In the genomic region with DNA sequence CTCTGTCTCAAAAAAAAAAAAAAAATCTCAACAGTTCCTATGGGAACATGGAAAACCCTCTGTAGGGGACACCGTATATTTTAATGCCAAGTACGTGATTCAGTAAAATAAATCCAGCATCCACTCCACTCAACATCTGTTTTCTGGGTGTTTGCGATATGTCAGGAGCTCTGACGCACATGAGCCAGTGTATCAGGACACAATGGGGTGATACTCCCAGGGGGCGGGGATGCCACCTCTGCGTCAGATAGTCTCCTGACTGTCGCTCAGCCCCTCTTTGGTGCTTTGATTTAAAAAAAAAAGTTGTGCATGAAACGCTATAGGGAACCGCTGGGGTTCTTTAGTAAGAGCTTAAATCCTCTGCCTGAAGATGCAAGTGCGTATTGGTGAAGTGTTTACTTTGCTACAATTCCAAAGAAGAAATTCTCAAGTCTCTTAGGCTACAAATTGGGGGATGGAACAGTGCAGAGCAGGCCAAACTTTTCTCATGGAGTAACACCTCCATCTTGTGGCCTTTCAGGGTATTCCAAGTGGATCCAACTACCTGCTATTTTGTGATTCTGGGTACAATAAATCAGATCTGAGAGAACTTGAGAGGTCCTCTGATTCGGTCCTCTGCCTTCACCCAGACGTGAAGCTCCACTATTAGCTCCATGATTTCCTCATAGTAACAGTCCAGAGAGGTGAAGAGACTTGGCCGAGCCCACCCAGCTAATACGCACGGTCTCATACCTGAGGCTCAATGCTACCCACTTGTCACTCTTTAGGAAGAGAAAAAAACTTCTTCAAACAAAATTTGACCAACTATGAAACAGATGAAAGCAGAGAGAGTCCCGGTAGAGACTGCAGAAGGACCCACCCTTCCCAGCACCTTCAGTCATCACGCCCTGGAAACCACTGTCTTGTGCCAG, we compare ENCODE assay signal across 10 cellular contexts. TPM values are rescaled to one million over a fixed set of nuclear protein-coding genes. Genes with fewer than 3 reads are reported as not detected.
DNase-seq lines count a peak whose midpoint lies in the region; ATAC-seq and TF ChIP-seq lines count a peak whose summit lies in the region.
"Had no signal": no experiment of that assay in that cellular context is flagged by ENCODE, and none has a peak within 500 bp of the region (broad histone marks: within the 10 kb centered on the region; RNA-seq: fewer than 3 reads in every experiment).

No MANE protein-coding gene starts in this region.

- TF ChIP-seq POLR2A in breast epithelium (IDR thresholded peaks at IDR 0.05), result no peak

- H3K27me3 Mint-ChIP-seq in Calu3 (ENCODE audit: unreplicated experiment), result no peaks in the 10 kb centered on the region
- H3K27me3 Mint-ChIP-seq in T-helper 2 cell treated with Interferon-gamma antibody and Interleukin-4, amounts not matched to agents 5 μg/mL and 100 μg/mL, for 36 hours (ENCODE audit: low read depth), result no peaks in the 10 kb centered on the region

- peaks cover 7% of the 10 kb centered on the region for H3K36me3 Mint-ChIP-seq in Calu3 (ENCODE audit: insufficient read depth, unreplicated experiment)
- H3K36me3 Mint-ChIP-seq in T-helper 2 cell treated with Interferon-gamma antibody and Interleukin-4, amounts not matched to agents 5 μg/mL and 100 μg/mL, for 36 hours (ENCODE audit: low read depth), result no peaks in the 10 kb centered on the region
- H3K36me3 Mint-ChIP-seq: natural killer cell treated with Interleukin-12 subunit alpha and Interleukin-12 subunit beta and Interleukin-15 and Interleukin-18, amount 100 ng/mL, for 72 hours had no signal

- peaks cover 34% of the 10 kb centered on the region for H3K4me1 Mint-ChIP-seq in Calu3 (ENCODE audit: low read depth, unreplicated experiment)
- no peaks in the 10 kb centered on the region for H3K4me1 Mint-ChIP-seq in T-helper 2 cell treated with Interferon-gamma antibody and Interleukin-4, amounts not matched to agents 5 μg/mL and 100 μg/mL, for 36 hours (ENCODE audit: low read depth)

- in situ Hi-C loops in HAP-1 (cut with MboI; ENCODE audit: low sequenced_read_pairs), result no loop called here

- H3K4me3 ChIP-seq in HAP-1, result no peak overlapping the region
- H3K4me3 ChIP-seq in breast epithelium, result no peak overlapping the region
- no peak overlapping the region for H3K4me3 ChIP-seq in tibial artery

- H3K27ac ChIP-seq in breast epithelium, result no peak overlapping the region
- H3K27ac ChIP-seq in tibial artery, result no peak overlapping the region

- no peak overlapping the region for H3K4me3 Mint-ChIP-seq in Calu3 (ENCODE audit: low read depth, unreplicated experiment)
- no peak overlapping the region for H3K4me3 Mint-ChIP-seq in T-helper 2 cell treated with Interferon-gamma antibody and Interleukin-4, amounts not matched to agents 5 μg/mL and 100 μg/mL, for 36 hours
- H3K4me3 Mint-ChIP-seq: natural killer cell treated with Interleukin-12 subunit alpha and Interleukin-12 subunit beta and Interleukin-15 and Interleukin-18, amount 100 ng/mL, for 72 hours had no signal

- no peaks in the 10 kb centered on the region for H3K9me3 Mint-ChIP-seq in Calu3 (ENCODE audit: low read depth, unreplicated experiment)
- H3K9me3 Mint-ChIP-seq in T-helper 2 cell treated with Interferon-gamma antibody and Interleukin-4, amounts not matched to agents 5 μg/mL and 100 μg/mL, for 36 hours, result no peaks in the 10 kb centered on the region
- H3K9me3 Mint-ChIP-seq: natural killer cell treated with Interleukin-12 subunit alpha and Interleukin-12 subunit beta and Interleukin-15 and Interleukin-18, amount 100 ng/mL, for 72 hours had no signal

- intact Hi-C loops in Calu3 (cut with micrococcal nuclease; ENCODE audit: unreplicated experiment) (loop anchor here (1.0 to 5.0 kb wide), 6 partner anchors 49 to 826 kb away; no protein-coding TSS in a partner anchor), breast epithelium (cut with DNase I; ENCODE audit: low total_unique reads) (no loop called here), tibial artery (cut with DNase I; ENCODE audit: low total_unique reads) (loop anchor here (5.0 to 10.0 kb wide), 3 partner anchors 54 to 356 kb away; no protein-coding TSS in a partner anchor)

- BruUV-seq in Calu3 (replicated peaks; lab: Mats Ljungman, UMichigan), result no TSS peak

- H3K9me3 ChIP-seq in HAP-1, result no peaks in the 10 kb centered on the region
- no peaks in the 10 kb centered on the region for H3K9me3 ChIP-seq in breast epithelium
- no peaks in the 10 kb centered on the region for H3K9me3 ChIP-seq in tibial artery

- DNase-seq in Calu3 (peak; percentile 78), HAP-1 (ENCODE audit: low spot score in 2 of 2) (peak; percentile 81 to 90), NCI-H82 (lab: John Stamatoyannopoulos, UW) (peak; percentile 80), breast epithelium (ENCODE audit: low spot score in 2 of 2) (peak in 1 of 2 donors; percentile 29), kidney tubule cell (ENCODE audit: low spot score) (peak; percentile 79), tibial artery (no peak)
- DNase-seq in T-helper 2 cell treated with Interferon-gamma antibody and Interleukin-4, amounts not matched to agents 5 μg/mL and 100 μg/mL, for 36 hours (ENCODE audit: low spot score), result no peak

- H3K36me3 ChIP-seq in HAP-1 (replicated peaks), result no peaks in the 10 kb centered on the region
- H3K36me3 ChIP-seq in breast epithelium, result no peaks in the 10 kb centered on the region
- H3K36me3 ChIP-seq in tibial artery, result no peaks in the 10 kb centered on the region

- TF ChIP-seq CTCF in Calu3 (IDR thresholded peaks at IDR 0.05; ENCODE audit: unreplicated experiment) (peak; percentile 83), breast epithelium (IDR thresholded peaks at IDR 0.05) (peak; percentile 74 to 90 (median 87)), tibial artery (IDR thresholded peaks at IDR 0.05) (peak; percentile 90 to 97)

- H3K27me3 ChIP-seq in HAP-1 (ENCODE audit: low read depth), result no peaks in the 10 kb centered on the region
- no peaks in the 10 kb centered on the region for H3K27me3 ChIP-seq in breast epithelium
- H3K27me3 ChIP-seq in tibial artery, result no peaks in the 10 kb centered on the region

- ATAC-seq in GM21390 (IDR thresholded peaks at IDR 0.05; ENCODE audit: unreplicated experiment), result no peak

- peak overlapping the region; percentile 1 for H3K27ac Mint-ChIP-seq in Calu3 (ENCODE audit: unreplicated experiment)
- no peak overlapping the region for H3K27ac Mint-ChIP-seq in T-helper 2 cell treated with Interferon-gamma antibody and Interleukin-4, amounts not matched to agents 5 μg/mL and 100 μg/mL, for 36 hours
- H3K27ac Mint-ChIP-seq: natural killer cell treated with Interleukin-12 subunit alpha and Interleukin-12 subunit beta and Interleukin-15 and Interleukin-18, amount 100 ng/mL, for 72 hours had no signal

- H3K4me1 ChIP-seq in HAP-1 (no peaks in the 10 kb centered on the region), breast epithelium (no peaks in the 10 kb centered on the region), tibial artery (no peaks in the 10 kb centered on the region)

- CTCF ChIA-PET in Calu3 (lab: Charles Lee), result interaction anchor here (0.6 to 3.3 kb wide), 8 partner anchors 11 to 890 kb away, joined by 3 to 30 read pairs (median 4); no protein-coding TSS in a partner anchor

RNA-seq across cellular contexts. Expression of gene NR2E3, which starts 9.3 kb away (rescaled TPM):
- total RNA-seq in Calu3 (2022) (0.49 and 0.83 TPM in 2 replicates), breast epithelium (1 to 10 TPM in 2 of 3 donors, not detected in 1; 1.6 to 2.9 TPM)
- total RNA-seq: natural killer cell treated with Interleukin-12 subunit alpha and Interleukin-12 subunit beta and Interleukin-15 and Interleukin-18, amount 100 ng/mL, for 72 hours; T-helper 1 cell treated with Interleukin-12 subunit alpha and Interleukin-12 subunit beta and Interleukin-4 antibody, amounts not matched to agents 30 ng/mL and 1 ng/mL, for 36 hours had no signal

Comparison
In these comparisons a context has a peak if more than half of its experiments do, and no peak if none do; other contexts are left out.
1. DNase-seq: peak in Calu3 (single experiment), HAP-1 (2 of 2), NCI-H82 (single experiment) and kidney tubule cell (single experiment); none in tibial artery (0 of 2) and T-helper 2 cell treated with Interferon-gamma antibody and Interleukin-4, amounts not matched to agents 5 μg/mL and 100 μg/mL, for 36 hours (single experiment).
2. Peak in every context shown above with its lines, with median percentiles within 50 percentile points of each other: CTCF ChIP-seq.